8 cellular contexts compared by ENCODE assay signal in the genomic region with DNA sequence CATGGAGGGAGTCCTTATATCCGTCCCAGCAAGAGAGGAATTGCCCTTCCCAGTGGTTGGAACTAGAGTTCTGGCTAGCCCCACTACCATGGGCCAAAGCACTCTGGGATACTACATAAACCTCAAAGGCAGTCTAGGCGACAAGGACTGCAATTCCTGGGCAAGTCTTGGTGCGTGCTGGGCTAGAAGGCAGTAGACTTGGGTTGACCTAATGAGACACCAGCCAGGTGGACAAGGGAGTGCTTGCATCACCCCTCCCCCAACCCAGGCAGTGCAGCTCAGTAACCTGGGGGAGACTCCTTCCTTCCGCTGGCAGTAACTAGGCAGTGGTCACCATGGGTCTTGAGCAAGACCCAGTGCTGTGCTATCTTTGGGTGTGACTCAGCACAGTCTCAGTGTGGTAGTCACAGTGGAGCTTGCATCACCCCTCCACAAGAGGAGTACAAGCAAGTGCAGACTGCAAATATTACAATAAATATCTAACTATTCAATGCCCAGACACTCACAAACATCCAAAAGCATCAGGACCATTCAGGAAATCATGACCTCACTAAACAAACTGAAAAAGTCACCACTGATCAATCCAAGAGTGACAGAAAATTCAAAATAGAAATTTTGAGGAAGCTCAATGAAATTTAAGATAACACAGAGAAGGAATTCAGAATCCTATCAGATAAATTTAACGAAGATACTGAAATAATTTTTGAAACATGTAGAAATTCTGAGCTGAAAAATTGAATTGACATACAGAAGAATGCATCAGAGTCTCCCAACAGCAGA.
DNase-seq lines count a peak whose midpoint lies in the region; ATAC-seq and TF ChIP-seq lines count a peak whose summit lies in the region.

No MANE protein-coding gene starts in this region.

- H4K20me1 ChIP-seq in PC-9 (ENCODE audit: insufficient read depth) (no peaks in the 10 kb centered on the region), MM.1S (ENCODE audit: insufficient read depth, low read length) (no peaks in the 10 kb centered on the region)

- TF ChIP-seq EP300 in upper lobe of left lung (IDR thresholded peaks at IDR 0.05): peak in 1 of 4 donors; percentile 63

- peaks cover 34% of the 10 kb centered on the region; the same call in 1 of the 2 replicates for H3K9me3 ChIP-seq in PC-9 (ENCODE audit: insufficient read depth, low read depth)
- H3K9me3 ChIP-seq in upper lobe of left lung: peaks cover 0 to 5% (median 0%) of the 10 kb centered on the region in 4 donors
- no peaks in the 10 kb centered on the region; the same call in 1 of the 2 replicates for H3K9me3 ChIP-seq in SJCRH30 (replicated peaks)
- no peaks in the 10 kb centered on the region for H3K9me3 ChIP-seq in MM.1S (replicated peaks; ENCODE audit: insufficient read depth, low read length)

- H3K79me2 ChIP-seq in PC-9 (ENCODE audit: low read depth) (no peaks in the 10 kb centered on the region), MM.1S (ENCODE audit: low read length) (no peaks in the 10 kb centered on the region)

- H3K9me2 ChIP-seq in PC-9 (ENCODE audit: insufficient read depth) (no peaks in the 10 kb centered on the region), MM.1S (replicated peaks; ENCODE audit: insufficient read depth, low read length) (no peaks in the 10 kb centered on the region)

- H3K4me3 ChIP-seq in PC-9 (no peak overlapping the region), upper lobe of left lung (no peak overlapping the region), SJCRH30 (no peak overlapping the region), MM.1S (ENCODE audit: low read length) (no peak overlapping the region)

- CTCF ChIA-PET in PC-9 (lab: Charles Lee): interaction anchor here (0.6 kb wide), 1 partner anchor 716 kb away, joined by 4 read pairs; no protein-coding TSS in a partner anchor

- peaks cover 20% of the 10 kb centered on the region for H3K4me1 ChIP-seq in PC-9 (replicated peaks; ENCODE audit: insufficient read depth)
- H3K4me1 ChIP-seq in upper lobe of left lung: peaks cover 0 to 4% (median 0%) of the 10 kb centered on the region in 4 donors
- H3K4me1 ChIP-seq in SJCRH30: no peaks in the 10 kb centered on the region
- H3K4me1 ChIP-seq in MM.1S (ENCODE audit: low read length): peaks cover 18% of the 10 kb centered on the region

- H3F3A ChIP-seq in PC-9 (ENCODE audit: insufficient read depth, low read depth) (peaks cover 13% of the 10 kb centered on the region), MM.1S (ENCODE audit: insufficient read depth, low read length) (no peaks in the 10 kb centered on the region; the same call in 1 of the 2 replicates)

- 63 to 83% methylated on average over 3 to 5 of the region's 5 CpGs for WGBS in upper lobe of left lung, 2 donors

- no TSS peak for BruUV-seq in PC-9 (replicated peaks; lab: Mats Ljungman, UMichigan)

- intact Hi-C loops in PC-9 (cut with micrococcal nuclease; ENCODE audit: unreplicated experiment): no loop called here

- TF ChIP-seq POLR2A in upper lobe of left lung (IDR thresholded peaks at IDR 0.05): no peak

- H3K27me3 ChIP-seq in PC-9 (ENCODE audit: insufficient read depth, low read depth) (no peaks in the 10 kb centered on the region), upper lobe of left lung (no peaks in the 10 kb centered on the region), SJCRH30 (no peaks in the 10 kb centered on the region), MM.1S (replicated peaks; ENCODE audit: insufficient read depth, low read length) (no peaks in the 10 kb centered on the region)

- H3K36me3 ChIP-seq in PC-9 (ENCODE audit: low read depth) (no peaks in the 10 kb centered on the region), upper lobe of left lung (no peaks in the 10 kb centered on the region), SJCRH30 (no peaks in the 10 kb centered on the region), MM.1S (replicated peaks; ENCODE audit: insufficient read depth, low read length) (no peaks in the 10 kb centered on the region)

- POLR2A ChIA-PET in PC-9 (lab: Charles Lee; ENCODE audit: unreplicated experiment): interaction anchor here (0.6 kb wide), 1 partner anchor 760 kb away, joined by 9 read pairs; no protein-coding TSS in a partner anchor

- H3K27ac ChIP-seq in PC-9: peak overlapping the region; percentile 81
- peak overlapping the region in 3 of 4 donors; percentile 42 to 57 (median 54) for H3K27ac ChIP-seq in upper lobe of left lung
- H3K27ac ChIP-seq in SJCRH30: no peak overlapping the region
- H3K27ac ChIP-seq in MM.1S (ENCODE audit: low read length): no peak overlapping the region

- ATAC-seq in GM18909 (IDR thresholded peaks at IDR 0.05; ENCODE audit: poor library complexity, unreplicated experiment) (peak; percentile 80), HG02970 (IDR thresholded peaks at IDR 0.05; ENCODE audit: low FRiP score, unreplicated experiment) (peak; percentile 59), upper lobe of left lung (ENCODE audit: low FRiP score in 2 of 2) (peak; percentile 87 to 97)

- H2AFZ ChIP-seq in PC-9 (no peak overlapping the region; the same call in 1 of the 2 replicates), MM.1S (ENCODE audit: low read length) (no peak overlapping the region)

- H3K9ac ChIP-seq in MM.1S (ENCODE audit: low read length): no peak overlapping the region

- TF ChIP-seq CTCF in PC-9 (conservative IDR thresholded peaks at IDR 0.05) (no peak), upper lobe of left lung (IDR thresholded peaks at IDR 0.05) (no peak), MM.1S (IDR thresholded peaks at IDR 0.05; ENCODE audit: low read length) (no peak)

- H3K4me2 ChIP-seq in PC-9 (peak overlapping the region; percentile 24), MM.1S (ENCODE audit: low read depth, low read length) (no peak overlapping the region)

- DNase-seq in PC-9 (peak; percentile 53 to 85), glomerular visceral epithelial cell (ENCODE audit: extremely low spot score) (peak; percentile 83), upper lobe of left lung (peak in 1 of 2 donors; percentile 89), SJCRH30 (no peak), NCI-H1092 treated with DMSO at 0.1 percent for 48 hours (lab: John Stamatoyannopoulos, UW) (no peak), MM.1S (no peak)

Comparison
In these comparisons a context has a peak if more than half of its experiments do, and no peak if none do; other contexts are left out.
1. DNase-seq: peak in PC-9 (2 of 2) and glomerular visceral epithelial cell (single experiment); none in SJCRH30 (0 of 2), NCI-H1092 treated with DMSO at 0.1 percent for 48 hours (single experiment) and MM.1S (single experiment).
2. H3K27ac ChIP-seq: peak in PC-9 (single experiment) and upper lobe of left lung (3 of 4); none in SJCRH30 (single experiment) and MM.1S (single experiment).
3. Peak in every context shown above with its lines, with median percentiles within 50 percentile points of each other: ATAC-seq.